Comparison of ENCODE assay signal across 9 cellular contexts in genomic region chr6:46011241-46012085, GRCh38. TPM values are rescaled to one million over a fixed set of nuclear protein-coding genes. Genes with fewer than 3 reads are reported as not detected.
DNase-seq lines count a peak whose midpoint lies in the region; ATAC-seq lines count a peak whose summit lies in the region.
"Had no signal": no experiment of that assay in that cellular context is flagged by ENCODE, and none has a peak within 500 bp of the region (broad histone marks: within the 10 kb centered on the region; RNA-seq: fewer than 3 reads in every experiment).

No MANE protein-coding gene starts in this region.

- peak; percentile 65 for DNase-seq in activated gamma-delta T cell treated with Interleukin-2 at 50 U/mL for 16 hours
- DNase-seq in activated gamma-delta T cell (lab: John Stamatoyannopoulos, UW) = no peak
- DNase-seq in activated T-cell treated with anti-CD3 and anti-CD28 coated beads, Interleukin-2, amount 50 U/mL, for 48 hours = peak; percentile 61 to 69
- DNase-seq in lung microvascular endothelial cell (ENCODE audit: low read depth in 2 of 2) = peak; percentile 7 to 66
- DNase-seq in sciatic nerve (ENCODE audit: low spot score) = no peak
- DNase-seq in foreskin melanocyte = no peak
- DNase-seq in retina = no peak

- intact Hi-C loops in sciatic nerve (cut with DNase I) = no loop called here

- ATAC-seq in HG03575 (IDR thresholded peaks at IDR 0.05; ENCODE audit: extremely low read depth, insufficient number of reproducible peaks, low FRiP score, unreplicated experiment) (peak; percentile 87), sciatic nerve (no peak)
- ATAC-seq: A549 had no signal

RNA-seq across cellular contexts. Expression of gene CLIC5, which starts 4.2 kb away (rescaled TPM):
- under 0.01 TPM in 1 of 2 replicates, not detected in the other for total RNA-seq in lung microvascular endothelial cell
- 42.6 TPM for total RNA-seq in sciatic nerve

Comparison
In these comparisons a context has a peak if more than half of its experiments do, and no peak if none do; other contexts are left out.
1. DNase-seq: peak in activated gamma-delta T cell treated with Interleukin-2 at 50 U/mL for 16 hours (single experiment), activated T-cell treated with anti-CD3 and anti-CD28 coated beads, Interleukin-2, amount 50 U/mL, for 48 hours (2 of 2) and lung microvascular endothelial cell (2 of 2); none in activated gamma-delta T cell (single experiment), sciatic nerve (single experiment), foreskin melanocyte (single experiment) and retina (single experiment).
2. RNA of gene CLIC5, which starts 4.2 kb away (total RNA-seq): 42.6 TPM in sciatic nerve (single experiment); under 0.01 TPM in lung microvascular endothelial cell; every median in the first group is over 10 times any median in the second.